In the genomic region with DNA sequence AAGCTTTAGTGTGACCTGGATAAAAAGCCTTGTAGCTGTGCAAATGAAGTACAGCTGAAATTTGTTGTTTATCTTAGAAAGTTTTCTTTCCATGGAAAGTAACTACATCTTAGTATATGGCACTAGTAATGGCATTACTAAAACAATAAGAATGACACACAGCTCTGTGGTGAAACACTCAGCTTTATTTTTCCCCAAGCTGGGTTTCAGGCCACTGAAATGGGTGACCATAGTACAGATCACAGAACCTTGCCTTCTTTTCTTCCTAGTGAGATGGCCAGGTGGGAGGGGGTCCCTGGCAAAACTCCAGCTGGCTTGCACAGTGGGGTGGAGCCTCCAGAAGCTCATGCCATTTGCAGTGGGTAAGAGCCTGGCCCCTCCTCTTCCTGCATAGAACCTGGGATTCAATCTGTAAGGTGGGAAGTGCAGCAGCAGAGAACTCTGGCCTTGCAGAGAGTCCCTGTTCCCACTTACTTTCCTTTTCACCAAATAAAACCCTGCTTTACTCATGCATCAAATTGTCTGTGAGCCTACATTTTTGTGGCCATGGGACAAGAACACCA, we compare ENCODE assay signal across 1 cellular context.
TF ChIP-seq lines count a peak whose summit lies in the region.

No MANE protein-coding gene starts in this region.

TF ChIP-seq in H1, 55 proteins besides CTCF, POLR2A, EP300 and RAD21 (continued from another document):
- TF ChIP-seq, protein P1, sequence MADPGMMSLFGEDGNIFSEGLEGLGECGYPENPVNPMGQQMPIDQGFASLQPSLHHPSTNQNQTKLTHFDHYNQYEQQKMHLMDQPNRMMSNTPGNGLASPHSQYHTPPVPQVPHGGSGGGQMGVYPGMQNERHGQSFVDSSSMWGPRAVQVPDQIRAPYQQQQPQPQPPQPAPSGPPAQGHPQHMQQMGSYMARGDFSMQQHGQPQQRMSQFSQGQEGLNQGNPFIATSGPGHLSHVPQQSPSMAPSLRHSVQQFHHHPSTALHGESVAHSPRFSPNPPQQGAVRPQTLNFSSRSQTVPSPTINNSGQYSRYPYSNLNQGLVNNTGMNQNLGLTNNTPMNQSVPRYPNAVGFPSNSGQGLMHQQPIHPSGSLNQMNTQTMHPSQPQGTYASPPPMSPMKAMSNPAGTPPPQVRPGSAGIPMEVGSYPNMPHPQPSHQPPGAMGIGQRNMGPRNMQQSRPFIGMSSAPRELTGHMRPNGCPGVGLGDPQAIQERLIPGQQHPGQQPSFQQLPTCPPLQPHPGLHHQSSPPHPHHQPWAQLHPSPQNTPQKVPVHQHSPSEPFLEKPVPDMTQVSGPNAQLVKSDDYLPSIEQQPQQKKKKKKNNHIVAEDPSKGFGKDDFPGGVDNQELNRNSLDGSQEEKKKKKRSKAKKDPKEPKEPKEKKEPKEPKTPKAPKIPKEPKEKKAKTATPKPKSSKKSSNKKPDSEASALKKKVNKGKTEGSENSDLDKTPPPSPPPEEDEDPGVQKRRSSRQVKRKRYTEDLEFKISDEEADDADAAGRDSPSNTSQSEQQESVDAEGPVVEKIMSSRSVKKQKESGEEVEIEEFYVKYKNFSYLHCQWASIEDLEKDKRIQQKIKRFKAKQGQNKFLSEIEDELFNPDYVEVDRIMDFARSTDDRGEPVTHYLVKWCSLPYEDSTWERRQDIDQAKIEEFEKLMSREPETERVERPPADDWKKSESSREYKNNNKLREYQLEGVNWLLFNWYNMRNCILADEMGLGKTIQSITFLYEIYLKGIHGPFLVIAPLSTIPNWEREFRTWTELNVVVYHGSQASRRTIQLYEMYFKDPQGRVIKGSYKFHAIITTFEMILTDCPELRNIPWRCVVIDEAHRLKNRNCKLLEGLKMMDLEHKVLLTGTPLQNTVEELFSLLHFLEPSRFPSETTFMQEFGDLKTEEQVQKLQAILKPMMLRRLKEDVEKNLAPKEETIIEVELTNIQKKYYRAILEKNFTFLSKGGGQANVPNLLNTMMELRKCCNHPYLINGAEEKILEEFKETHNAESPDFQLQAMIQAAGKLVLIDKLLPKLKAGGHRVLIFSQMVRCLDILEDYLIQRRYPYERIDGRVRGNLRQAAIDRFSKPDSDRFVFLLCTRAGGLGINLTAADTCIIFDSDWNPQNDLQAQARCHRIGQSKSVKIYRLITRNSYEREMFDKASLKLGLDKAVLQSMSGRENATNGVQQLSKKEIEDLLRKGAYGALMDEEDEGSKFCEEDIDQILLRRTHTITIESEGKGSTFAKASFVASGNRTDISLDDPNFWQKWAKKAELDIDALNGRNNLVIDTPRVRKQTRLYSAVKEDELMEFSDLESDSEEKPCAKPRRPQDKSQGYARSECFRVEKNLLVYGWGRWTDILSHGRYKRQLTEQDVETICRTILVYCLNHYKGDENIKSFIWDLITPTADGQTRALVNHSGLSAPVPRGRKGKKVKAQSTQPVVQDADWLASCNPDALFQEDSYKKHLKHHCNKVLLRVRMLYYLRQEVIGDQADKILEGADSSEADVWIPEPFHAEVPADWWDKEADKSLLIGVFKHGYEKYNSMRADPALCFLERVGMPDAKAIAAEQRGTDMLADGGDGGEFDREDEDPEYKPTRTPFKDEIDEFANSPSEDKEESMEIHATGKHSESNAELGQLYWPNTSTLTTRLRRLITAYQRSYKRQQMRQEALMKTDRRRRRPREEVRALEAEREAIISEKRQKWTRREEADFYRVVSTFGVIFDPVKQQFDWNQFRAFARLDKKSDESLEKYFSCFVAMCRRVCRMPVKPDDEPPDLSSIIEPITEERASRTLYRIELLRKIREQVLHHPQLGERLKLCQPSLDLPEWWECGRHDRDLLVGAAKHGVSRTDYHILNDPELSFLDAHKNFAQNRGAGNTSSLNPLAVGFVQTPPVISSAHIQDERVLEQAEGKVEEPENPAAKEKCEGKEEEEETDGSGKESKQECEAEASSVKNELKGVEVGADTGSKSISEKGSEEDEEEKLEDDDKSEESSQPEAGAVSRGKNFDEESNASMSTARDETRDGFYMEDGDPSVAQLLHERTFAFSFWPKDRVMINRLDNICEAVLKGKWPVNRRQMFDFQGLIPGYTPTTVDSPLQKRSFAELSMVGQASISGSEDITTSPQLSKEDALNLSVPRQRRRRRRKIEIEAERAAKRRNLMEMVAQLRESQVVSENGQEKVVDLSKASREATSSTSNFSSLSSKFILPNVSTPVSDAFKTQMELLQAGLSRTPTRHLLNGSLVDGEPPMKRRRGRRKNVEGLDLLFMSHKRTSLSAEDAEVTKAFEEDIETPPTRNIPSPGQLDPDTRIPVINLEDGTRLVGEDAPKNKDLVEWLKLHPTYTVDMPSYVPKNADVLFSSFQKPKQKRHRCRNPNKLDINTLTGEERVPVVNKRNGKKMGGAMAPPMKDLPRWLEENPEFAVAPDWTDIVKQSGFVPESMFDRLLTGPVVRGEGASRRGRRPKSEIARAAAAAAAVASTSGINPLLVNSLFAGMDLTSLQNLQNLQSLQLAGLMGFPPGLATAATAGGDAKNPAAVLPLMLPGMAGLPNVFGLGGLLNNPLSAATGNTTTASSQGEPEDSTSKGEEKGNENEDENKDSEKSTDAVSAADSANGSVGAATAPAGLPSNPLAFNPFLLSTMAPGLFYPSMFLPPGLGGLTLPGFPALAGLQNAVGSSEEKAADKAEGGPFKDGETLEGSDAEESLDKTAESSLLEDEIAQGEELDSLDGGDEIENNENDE (IDR thresholded peaks at IDR 0.05; ENCODE audit: insufficient replicate concordance, low read length): no peak
- TF ChIP-seq TEAD4 (IDR thresholded peaks at IDR 0.05; ENCODE audit: low read depth, low read length) (no peak), SAP30 (IDR thresholded peaks at IDR 0.05; ENCODE audit: insufficient read depth, insufficient replicate concordance, low read length) (no peak), CBX5 (IDR thresholded peaks at IDR 0.05; ENCODE audit: low read depth, low read length) (no peak), NANOG (IDR thresholded peaks at IDR 0.05; ENCODE audit: insufficient read depth, low read depth, low read length, poor library complexity, severe bottlenecking) (no peak), TCF12 (IDR thresholded peaks at IDR 0.05; ENCODE audit: low read depth, low read length) (no peak), SIN3A (conservative IDR thresholded peaks at IDR 0.05 in 1 of 2, IDR thresholded peaks at IDR 0.05 in 1 of 2; ENCODE audit: low read depth in 1 of 2, low read length in 2 of 2) (no peak), KDM1A (IDR thresholded peaks at IDR 0.05; ENCODE audit: borderline replicate concordance, low read length) (no peak), SP1 (IDR thresholded peaks at IDR 0.05; ENCODE audit: low read depth, low read length) (no peak), KDM5A (IDR thresholded peaks at IDR 0.05; ENCODE audit: low read length) (no peak)
